In genomic region chr2:231222318-231223000, GRCh38 we compare ENCODE assay signal across 9 cellular contexts. TPM values are rescaled to one million over a fixed set of nuclear protein-coding genes. Genes with fewer than 3 reads are reported as not detected.
DNase-seq lines count a peak whose midpoint lies in the region; ATAC-seq and TF ChIP-seq lines count a peak whose summit lies in the region.
"Had no signal": no experiment of that assay in that cellular context is flagged by ENCODE, and none has a peak within 500 bp of the region (broad histone marks: within the 10 kb centered on the region; RNA-seq: fewer than 3 reads in every experiment).

No MANE protein-coding gene starts in this region.

- no peaks in the 10 kb centered on the region for H3K4me1 Mint-ChIP-seq in nephron

- H3K4me3 ChIP-seq in SK-N-MC (no peak overlapping the region), gastrocnemius medialis (no peak overlapping the region)

- H3K4me3 Mint-ChIP-seq in nephron = no peak overlapping the region

- H3K9me3 ChIP-seq in SK-N-MC (ENCODE audit: low read depth, low read length) = no peaks in the 10 kb centered on the region
- H3K9me3 ChIP-seq in gastrocnemius medialis = no peaks in the 10 kb centered on the region

- in situ Hi-C loops in GM13976 (cut with MboI; ENCODE audit: low sequenced_read_pairs, unreplicated experiment) = loop anchor here (10.0 kb wide), 1 partner anchor 182 kb away; no protein-coding TSS in a partner anchor
- in situ Hi-C loops in gastrocnemius medialis (cut with MboI; ENCODE audit: low sequenced_read_pairs in 4 of 4) = no loop called here

- peaks cover 51% of the 10 kb centered on the region for H3K36me3 Mint-ChIP-seq in nephron (ENCODE audit: low read depth)

- TF ChIP-seq CTCF in GM13976 (IDR thresholded peaks at IDR 0.05; ENCODE audit: borderline replicate concordance, control extremely low read depth, extremely low read depth, insufficient read depth, missing control alignments) (no peak), nephron (IDR thresholded peaks at IDR 0.05; ENCODE audit: unreplicated experiment in 3 of 3) (no peak), gastrocnemius medialis (IDR thresholded peaks at IDR 0.05 in 4 of 5, conservative IDR thresholded peaks at IDR 0.05 in 1 of 5) (no peak)

- H3K27me3 ChIP-seq in gastrocnemius medialis = no peaks in the 10 kb centered on the region

- no peaks in the 10 kb centered on the region for H3K9me3 Mint-ChIP-seq in nephron

- intact Hi-C loops in gastrocnemius medialis (cut with DNase I; ENCODE audit: low total_unique reads) = no loop called here

- peak; percentile 66 for DNase-seq in GM13976 (ENCODE audit: low spot score)
- peak; percentile 73 for DNase-seq in HCEC 1CT
- no peak for DNase-seq in SK-N-MC (ENCODE audit: low read depth, low spot score)
- DNase-seq in NCI-H2029 treated with DMSO at 0.1 percent for 48 hours (lab: John Stamatoyannopoulos, UW) = no peak
- DNase-seq in central memory CD4-positive, alpha-beta T cell = no peak
- DNase-seq in gastrocnemius medialis = no peak
- no peak for DNase-seq in SKM-1 treated with dmso at 0.1 percent for 144 hours (lab: John Stamatoyannopoulos, UW; ENCODE audit: unreplicated experiment)
- DNase-seq: posterior cingulate gyrus had no signal

- H3K27ac Mint-ChIP-seq in nephron = peak overlapping the region; percentile 9 to 51 (median 40)

- ATAC-seq in gastrocnemius medialis = no peak

- H3K9ac ChIP-seq in SK-N-MC (ENCODE audit: insufficient read length) = peak overlapping the region; percentile 5

- H3K27ac ChIP-seq in SK-N-MC (no peak overlapping the region), gastrocnemius medialis (no peak overlapping the region)

- H3K36me3 ChIP-seq in SK-N-MC (ENCODE audit: insufficient read depth, low read length) = no peaks in the 10 kb centered on the region
- no peaks in the 10 kb centered on the region for H3K36me3 ChIP-seq in gastrocnemius medialis

- peaks cover 1 to 24% of the 10 kb centered on the region in 2 donors for H3K4me1 ChIP-seq in gastrocnemius medialis

- no peaks in the 10 kb centered on the region for H3K27me3 Mint-ChIP-seq in nephron (ENCODE audit: low read depth)

- no peak for TF ChIP-seq POLR2A in gastrocnemius medialis (IDR thresholded peaks at IDR 0.05)

RNA-seq across cellular contexts. Expression of gene ARMC9, which starts 24.0 kb away (rescaled TPM):
- 1 to 10 TPM in 2 of 4 donors, under 1 TPM in 2; 0.20 to 7.2 (median 3.2) TPM for total RNA-seq in gastrocnemius medialis

Comparison
In these comparisons a context has a peak if more than half of its experiments do, and no peak if none do; other contexts are left out.
1. DNase-seq: peak in GM13976 (single experiment) and HCEC 1CT (single experiment); none in SK-N-MC (single experiment), NCI-H2029 treated with DMSO at 0.1 percent for 48 hours (single experiment), central memory CD4-positive, alpha-beta T cell (single experiment), gastrocnemius medialis (0 of 2) and SKM-1 treated with dmso at 0.1 percent for 144 hours (single experiment).